ENCODE assay signal across 8 cellular contexts in the genomic region with DNA sequence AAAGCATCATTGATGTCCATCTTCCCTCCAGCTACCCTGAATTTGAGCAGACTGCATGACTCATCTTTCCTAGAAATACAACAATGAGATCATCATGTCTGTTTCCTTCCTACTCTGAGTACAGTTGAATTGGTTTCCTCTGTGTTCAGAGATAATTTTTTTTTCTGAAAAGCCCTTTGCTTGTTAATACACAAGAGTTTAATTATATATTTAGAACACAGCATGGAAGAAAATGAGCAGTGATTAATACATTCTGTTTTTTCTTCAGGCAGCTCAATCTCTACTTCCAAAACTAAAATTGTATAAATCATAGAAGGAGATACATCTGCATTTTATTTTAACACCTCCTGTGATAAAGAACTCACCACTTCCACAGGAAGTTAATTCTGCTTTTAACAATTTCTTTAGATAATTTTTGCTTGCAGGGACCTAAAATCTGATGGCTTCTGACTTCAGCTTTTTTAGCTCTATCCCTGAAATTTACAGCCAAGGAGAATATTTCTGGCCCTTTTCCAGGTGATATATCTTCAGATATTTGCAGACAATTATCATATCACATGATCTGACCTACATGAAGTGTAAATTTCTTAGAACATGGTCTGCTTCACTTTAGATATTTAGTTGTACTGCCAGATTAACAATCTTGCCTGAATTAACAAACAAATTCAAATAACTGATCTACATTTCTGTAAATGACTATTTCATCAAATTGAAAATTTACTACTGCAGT.
DNase-seq lines count a peak whose midpoint lies in the region; ATAC-seq and TF ChIP-seq lines count a peak whose summit lies in the region.

No MANE protein-coding gene starts in this region.

- H3K4me3 ChIP-seq in CD8-positive, alpha-beta T cell (ENCODE audit: low read depth, low read length): no peak overlapping the region
- H3K4me3 ChIP-seq in adipocyte (ENCODE audit: low read length): no peak overlapping the region
- no peak overlapping the region for H3K4me3 ChIP-seq in liver (ENCODE audit: low read depth in 1 of 3, low read length in 3 of 3)

- intact Hi-C loops in CD8-positive, alpha-beta T cell (cut with DNase I, micrococcal nuclease): no loop called here

- H3K4me1 ChIP-seq in CD8-positive, alpha-beta T cell (ENCODE audit: insufficient read depth, low read length): peaks cover 17% of the 10 kb centered on the region
- H3K4me1 ChIP-seq in adipocyte (ENCODE audit: control insufficient read depth, insufficient read depth, low read length): peaks cover 3% of the 10 kb centered on the region
- H3K4me1 ChIP-seq in liver (ENCODE audit: control insufficient read depth in 4 of 4, insufficient read depth in 4 of 4, low read length in 3 of 4): no peaks in the 10 kb centered on the region

- DNase-seq in CD8-positive, alpha-beta T cell: no peak
- peak; percentile 74 for DNase-seq in adipocyte (ENCODE audit: low read depth)
- DNase-seq in amygdala (lab: John Stamatoyannopoulos, UW): no peak
- DNase-seq in mesothelial cell of epicardium (ENCODE audit: low spot score in 2 of 2, unreplicated experiment in 2 of 2): no peak
- no peak for DNase-seq in GM20000 (ENCODE audit: low spot score)

- H3K36me3 Mint-ChIP-seq in CD8-positive, alpha-beta T cell: no peaks in the 10 kb centered on the region
- no peaks in the 10 kb centered on the region for H3K36me3 Mint-ChIP-seq in mesothelial cell of epicardium

- no peaks in the 10 kb centered on the region for H3K27me3 ChIP-seq in CD8-positive, alpha-beta T cell (ENCODE audit: insufficient read depth, low read length)
- no peaks in the 10 kb centered on the region for H3K27me3 ChIP-seq in adipocyte (replicated peaks; ENCODE audit: control insufficient read depth, insufficient read depth, low read length)
- H3K27me3 ChIP-seq in liver (ENCODE audit: control insufficient read depth in 4 of 4, insufficient read depth in 4 of 4, low read length in 3 of 4): no peaks in the 10 kb centered on the region

- no peak for TF ChIP-seq CTCF in CD8-positive, alpha-beta T cell (IDR thresholded peaks at IDR 0.05)
- TF ChIP-seq CTCF in liver (IDR thresholded peaks at IDR 0.05; ENCODE audit: low read depth, low read length, missing input control) (no peak), mesothelial cell of epicardium (IDR thresholded peaks at IDR 0.05; ENCODE audit: unreplicated experiment) (no peak), GM20000 (IDR thresholded peaks at IDR 0.05; ENCODE audit: extremely low read depth, missing control alignments) (no peak)

- peak overlapping the region; percentile 9 for H3K4me3 Mint-ChIP-seq in CD8-positive, alpha-beta T cell
- H3K4me3 Mint-ChIP-seq in mesothelial cell of epicardium: no peak overlapping the region

- H3K9me3 ChIP-seq in CD8-positive, alpha-beta T cell (ENCODE audit: low read length): no peaks in the 10 kb centered on the region
- H3K9me3 ChIP-seq in KOPT-K1 (ENCODE audit: insufficient read depth, low read length, poor library complexity, severe bottlenecking) (peaks cover 11% of the 10 kb centered on the region), adipocyte (ENCODE audit: control insufficient read depth, low read length) (no peaks in the 10 kb centered on the region), liver (ENCODE audit: control insufficient read depth in 4 of 4, low read length in 3 of 4) (no peaks in the 10 kb centered on the region)

- H3K9ac ChIP-seq in adipocyte (ENCODE audit: low read length) (no peak overlapping the region), liver (ENCODE audit: low read depth in 1 of 2, low read length in 2 of 2) (no peak overlapping the region)

- H3K27me3 Mint-ChIP-seq in CD8-positive, alpha-beta T cell (ENCODE audit: low read depth): peaks cover 20% of the 10 kb centered on the region
- H3K27me3 Mint-ChIP-seq in mesothelial cell of epicardium (ENCODE audit: low read depth): no peaks in the 10 kb centered on the region

- no peak overlapping the region for H3K27ac Mint-ChIP-seq in CD8-positive, alpha-beta T cell
- H3K27ac Mint-ChIP-seq in mesothelial cell of epicardium: no peak overlapping the region

- POLR2A ChIA-PET in CD8-positive, alpha-beta T cell (lab: Charles Lee): no interaction called here

- peak; percentile 72 for ATAC-seq in CD8-positive, alpha-beta T cell
- ATAC-seq in HG03439 (IDR thresholded peaks at IDR 0.05; ENCODE audit: unreplicated experiment): no peak

- peaks cover 18% of the 10 kb centered on the region for H3K4me1 Mint-ChIP-seq in CD8-positive, alpha-beta T cell (ENCODE audit: low read depth)
- peaks cover 8% of the 10 kb centered on the region for H3K4me1 Mint-ChIP-seq in mesothelial cell of epicardium

- H3K9me3 Mint-ChIP-seq in CD8-positive, alpha-beta T cell: no peaks in the 10 kb centered on the region
- no peaks in the 10 kb centered on the region for H3K9me3 Mint-ChIP-seq in mesothelial cell of epicardium

- H3K36me3 ChIP-seq in CD8-positive, alpha-beta T cell (ENCODE audit: insufficient read depth, low read length): no peaks in the 10 kb centered on the region
- no peaks in the 10 kb centered on the region for H3K36me3 ChIP-seq in KOPT-K1 (ENCODE audit: insufficient read depth, low read length)
- no peaks in the 10 kb centered on the region for H3K36me3 ChIP-seq in adipocyte (ENCODE audit: control insufficient read depth, insufficient read depth, low read length, severe bottlenecking)
- no peaks in the 10 kb centered on the region for H3K36me3 ChIP-seq in liver (ENCODE audit: control insufficient read depth in 4 of 4, insufficient read depth in 3 of 4, low read depth in 1 of 4, low read length in 3 of 4)

- CTCF ChIA-PET in CD8-positive, alpha-beta T cell (lab: Charles Lee): interaction anchor here (0.9 to 1.2 kb wide), 2 partner anchors 34 to 41 kb away, joined by 3 to 4 read pairs; no protein-coding TSS in a partner anchor

- H3K27ac ChIP-seq in CD8-positive, alpha-beta T cell (ENCODE audit: low read depth, low read length): no peak overlapping the region
- H3K27ac ChIP-seq in KOPT-K1 (ENCODE audit: low read depth, low read length, poor library complexity, severe bottlenecking) (peak overlapping the region; percentile 92), liver (ENCODE audit: low read depth in 1 of 2, low read length in 2 of 2) (no peak overlapping the region)

- TF ChIP-seq RAD21 in liver (IDR thresholded peaks at IDR 0.05): peak in 1 of 2 donors; percentile 11

TF ChIP-seq in liver, 16 proteins besides CTCF, POLR2A, EP300 and RAD21:
- TF ChIP-seq ZBTB33 (IDR thresholded peaks at IDR 0.05) (no peak), JUND (IDR thresholded peaks at IDR 0.05) (peak; percentile 91 to 95)
